19 cellular contexts compared by ENCODE assay signal in genomic region chr4:173001571-173001970, GRCh38.
DNase-seq lines count a peak whose midpoint lies in the region; ATAC-seq and TF ChIP-seq lines count a peak whose summit lies in the region.
"Had no signal": no experiment of that assay in that cellular context is flagged by ENCODE, and none has a peak within 500 bp of the region (broad histone marks: within the 10 kb centered on the region; RNA-seq: fewer than 3 reads in every experiment).

No MANE protein-coding gene starts in this region.

- H3K9ac ChIP-seq in adipocyte (ENCODE audit: low read length) (no peak overlapping the region), fibroblast of lung (ENCODE audit: insufficient read depth, low read length) (no peak overlapping the region)

- H2AFZ ChIP-seq in fibroblast of lung (ENCODE audit: low read length), result no peak overlapping the region

- peak overlapping the region; percentile 16 for H3K4me3 ChIP-seq in adipocyte (ENCODE audit: low read length)
- no peak overlapping the region for H3K4me3 ChIP-seq in fibroblast of lung (replicated peaks in 1 of 4; ENCODE audit: control extremely low read depth in 1 of 4, insufficient read depth in 1 of 4, low read depth in 3 of 4, low read length in 4 of 4)
- H3K4me3 ChIP-seq in skeletal muscle cell (ENCODE audit: low read depth, low read length), result no peak overlapping the region
- no peak overlapping the region for H3K4me3 ChIP-seq in effector memory CD4-positive, alpha-beta T cell (ENCODE audit: insufficient read depth, low read depth, low read length, poor library complexity, severe bottlenecking)
- H3K4me3 ChIP-seq: left ventricle myocardium inferior, mucosa of descending colon, tibial nerve had no signal

- H3K9me3 ChIP-seq in adipocyte (ENCODE audit: control insufficient read depth, low read length) (no peaks in the 10 kb centered on the region), fibroblast of lung (ENCODE audit: control insufficient read depth, insufficient read depth, low read depth, low read length) (no peaks in the 10 kb centered on the region)
- H3K9me3 ChIP-seq in effector memory CD4-positive, alpha-beta T cell (ENCODE audit: control insufficient read depth, low read length), result no peaks in the 10 kb centered on the region
- H3K9me3 ChIP-seq: left ventricle myocardium inferior, mucosa of descending colon, tibial nerve had no signal

- H3K27me3 ChIP-seq in adipocyte (replicated peaks; ENCODE audit: control insufficient read depth, insufficient read depth, low read length) (no peaks in the 10 kb centered on the region), fibroblast of lung (ENCODE audit: control insufficient read depth, insufficient read depth, low read length) (no peaks in the 10 kb centered on the region)
- H3K27me3 ChIP-seq in effector memory CD4-positive, alpha-beta T cell (replicated peaks; ENCODE audit: control insufficient read depth, insufficient read depth, low read length, poor library complexity, severe bottlenecking), result peaks cover 3% of the 10 kb centered on the region
- H3K27me3 ChIP-seq: tibial nerve had no signal

- H3K36me3 ChIP-seq in adipocyte (ENCODE audit: control insufficient read depth, insufficient read depth, low read length, severe bottlenecking), result no peaks in the 10 kb centered on the region
- no peaks in the 10 kb centered on the region for H3K36me3 ChIP-seq in fibroblast of lung (ENCODE audit: control insufficient read depth, insufficient read depth, low read length)
- no peaks in the 10 kb centered on the region for H3K36me3 ChIP-seq in effector memory CD4-positive, alpha-beta T cell (ENCODE audit: control insufficient read depth, insufficient read depth, low read length)
- H3K36me3 ChIP-seq: left ventricle myocardium inferior, tibial nerve had no signal

- H3K4me2 ChIP-seq in fibroblast of lung (ENCODE audit: extremely low read depth, insufficient read depth, low read length), result no peak overlapping the region

- peak; percentile 75 for DNase-seq in H4 (ENCODE audit: low spot score)
- DNase-seq in adipocyte (ENCODE audit: low read depth), result peak; percentile 58
- DNase-seq in fibroblast of lung (ENCODE audit: low read depth in 2 of 2), result peak; percentile 81 to 89
- DNase-seq in skeletal muscle cell (ENCODE audit: low read depth), result peak; percentile 59
- DNase-seq in effector memory CD4-positive, alpha-beta T cell, result no peak
- DNase-seq: AML-193; dermis blood vessel endothelial cell; glutamatergic neuron; left ventricle myocardium inferior; MM.1S; mucosa of descending colon; NCI-H146; NCI-H2171; Right ventricle myocardium superior; stimulated activated CD4-positive, alpha-beta T cell treated with anti-CD3 and anti-CD28 coated beads, Interleukin-2, amount 100 ng/mL, for 24 hours; stimulated activated naive CD8-positive, alpha-beta T cell treated with anti-CD3 and anti-CD28 coated beads, Interleukin-15, Interleukin-2, amounts not matched to agents 100 U/mL and 50 U/mL, for 24 hours had no signal

- no peaks in the 10 kb centered on the region for H4K20me1 ChIP-seq in fibroblast of lung (ENCODE audit: control insufficient read depth, extremely low read depth, insufficient read depth, low read length)

- H3K4me1 ChIP-seq in adipocyte (ENCODE audit: control insufficient read depth, insufficient read depth, low read length) (peaks cover 33% of the 10 kb centered on the region), fibroblast of lung (ENCODE audit: control insufficient read depth, extremely low read depth, insufficient read depth, low read length) (peaks cover 9% of the 10 kb centered on the region)
- H3K4me1 ChIP-seq in effector memory CD4-positive, alpha-beta T cell (ENCODE audit: control insufficient read depth, insufficient read depth, low read length, poor library complexity, severe bottlenecking), result no peaks in the 10 kb centered on the region
- H3K4me1 ChIP-seq: left ventricle myocardium inferior, tibial nerve had no signal

- no peaks in the 10 kb centered on the region for H3K79me2 ChIP-seq in fibroblast of lung (ENCODE audit: control insufficient read depth, insufficient read depth, low read length)

- ATAC-seq in GM19397 (IDR thresholded peaks at IDR 0.05; ENCODE audit: unreplicated experiment) (no peak), GM18870 (IDR thresholded peaks at IDR 0.05; ENCODE audit: unreplicated experiment) (no peak)
- ATAC-seq: mucosa of descending colon; stimulated activated naive CD8-positive, alpha-beta T cell treated with anti-CD3 and anti-CD28 coated beads, Interleukin-15, Interleukin-2, amounts not matched to agents 100 U/mL and 50 U/mL, for 24 hours had no signal

- no peak overlapping the region for H3K27ac ChIP-seq in fibroblast of lung (ENCODE audit: insufficient read depth, low read length)
- H3K27ac ChIP-seq in effector memory CD4-positive, alpha-beta T cell (ENCODE audit: insufficient read depth, low read length, poor library complexity, severe bottlenecking), result no peak overlapping the region
- H3K27ac ChIP-seq: left ventricle myocardium inferior, tibial nerve had no signal

- no peak for TF ChIP-seq CTCF in fibroblast of lung (conservative IDR thresholded peaks at IDR 0.05 in 1 of 2, IDR thresholded peaks at IDR 0.05 in 1 of 2; ENCODE audit: low read depth in 1 of 2, low read length in 2 of 2)

Comparison
In these comparisons a context has a peak if more than half of its experiments do, and no peak if none do; other contexts are left out.
1. DNase-seq: peak in H4 (single experiment), adipocyte (single experiment), fibroblast of lung (2 of 2) and skeletal muscle cell (single experiment); none in effector memory CD4-positive, alpha-beta T cell (0 of 3).